In genomic region chr12:59936546-59936945, GRCh38 we compare ENCODE assay signal across 25 cellular contexts.
"Had no signal": no experiment of that assay in that cellular context is flagged by ENCODE, and none has a peak within 500 bp of the region (broad histone marks: within the 10 kb centered on the region; RNA-seq: fewer than 3 reads in every experiment).

No MANE protein-coding gene starts in this region.

- H3K27ac Mint-ChIP-seq: activated CD8-positive, alpha-beta memory T cell treated with anti-CD3 and anti-CD28 coated beads, Interleukin-2, amount 10 ng/mL, durations not matched to agents 7 days and 5 days; activated naive CD4-positive, alpha-beta T cell treated with anti-CD3 and anti-CD28 coated beads for 36 hours; activated naive CD8-positive, alpha-beta T cell; activated T-helper 17 cell treated with anti-CD3 and anti-CD28 coated beads, Interleukin-2, amount 50 U/mL, for 72 hours; T-cell had no signal

- DNase-seq: activated CD4-positive, alpha-beta T cell treated with anti-CD3 and anti-CD28 coated beads for 48 hours; activated CD4-positive, alpha-beta T cell treated with anti-CD3 and anti-CD28 coated beads, Interleukin-2, amount 50 U/mL, for 4 hours; activated CD8-positive, alpha-beta memory T cell treated with anti-CD3 and anti-CD28 coated beads, Interleukin-2, amount 10 ng/mL, durations not matched to agents 7 days and 5 days; activated gamma-delta T cell; activated naive CD4-positive, alpha-beta T cell treated with anti-CD3 and anti-CD28 coated beads for 36 hours; activated T-cell treated with anti-CD3 and anti-CD28 coated beads, Interleukin-2, amount 50 U/mL, for 4 hours; amygdala; cerebellar nuclear complex; NCI-H1105 treated with DMSO at 0.1 percent for 48 hours; NCI-H1436 treated with DMSO at 0.1 percent for 48 hours; NCI-H187; NCI-H2171; NCI-H345; NCI-H526 treated with DMSO at 0.1 percent for 48 hours; NCI-H82; RPMI8226; T-cell; T-helper 2 cell; T1000 had no signal

- H3K4me1 Mint-ChIP-seq: activated CD8-positive, alpha-beta memory T cell treated with anti-CD3 and anti-CD28 coated beads, Interleukin-2, amount 10 ng/mL, durations not matched to agents 7 days and 5 days; activated T-helper 17 cell treated with anti-CD3 and anti-CD28 coated beads, Interleukin-2, amount 50 U/mL, for 72 hours; T-cell had no signal

- H3K4me3 Mint-ChIP-seq: activated CD8-positive, alpha-beta memory T cell treated with anti-CD3 and anti-CD28 coated beads, Interleukin-2, amount 10 ng/mL, durations not matched to agents 7 days and 5 days; activated naive CD4-positive, alpha-beta T cell treated with anti-CD3 and anti-CD28 coated beads for 36 hours; activated naive CD8-positive, alpha-beta T cell; activated T-cell treated with anti-CD3 and anti-CD28 coated beads, Interleukin-2, amount 50 U/mL, for 4 hours; activated T-helper 17 cell treated with anti-CD3 and anti-CD28 coated beads, Interleukin-2, amount 50 U/mL, for 72 hours; T-cell had no signal

- H3K27ac ChIP-seq: SK-N-MC had no signal

- H3K9me3 Mint-ChIP-seq: activated naive CD4-positive, alpha-beta T cell treated with anti-CD3 and anti-CD28 coated beads for 36 hours had no signal

- H3K36me3 Mint-ChIP-seq: activated CD8-positive, alpha-beta memory T cell treated with anti-CD3 and anti-CD28 coated beads, Interleukin-2, amount 10 ng/mL, durations not matched to agents 7 days and 5 days; activated naive CD8-positive, alpha-beta T cell; T-cell had no signal

- ATAC-seq: activated CD4-positive, CD25-positive, alpha-beta regulatory T cell treated with anti-CD3 and anti-CD28 coated beads, Interleukin-2, amount 50 U/mL, for 24 hours; activated CD8-positive, alpha-beta memory T cell treated with anti-CD3 and anti-CD28 coated beads, Interleukin-2, amount 10 ng/mL, durations not matched to agents 7 days and 5 days; activated T-cell treated with anti-CD3 and anti-CD28 coated beads, Interleukin-2, amount 50 U/mL, for 4 hours; activated T-helper 17 cell treated with anti-CD3 and anti-CD28 coated beads, Interleukin-2, amount 50 U/mL, for 72 hours; Panc1; Right ventricle myocardium inferior; T-cell had no signal

- H3K27me3 Mint-ChIP-seq: activated CD8-positive, alpha-beta memory T cell treated with anti-CD3 and anti-CD28 coated beads, Interleukin-2, amount 10 ng/mL, durations not matched to agents 7 days and 5 days; activated naive CD8-positive, alpha-beta T cell; activated T-helper 17 cell treated with anti-CD3 and anti-CD28 coated beads, Interleukin-2, amount 50 U/mL, for 72 hours; T-cell had no signal

- H3K4me3 ChIP-seq: SK-N-MC had no signal
